ENCODE assay signal across 8 cellular contexts in genomic region chr11:109697140-109697843, GRCh38.
DNase-seq lines count a peak whose midpoint lies in the region; ATAC-seq and TF ChIP-seq lines count a peak whose summit lies in the region.

No MANE protein-coding gene starts in this region.

- TF ChIP-seq POLR2A in stomach (IDR thresholded peaks at IDR 0.05): no peak

- no peaks in the 10 kb centered on the region for H3K4me1 Mint-ChIP-seq in activated CD8-positive, alpha-beta memory T cell treated with anti-CD3 and anti-CD28 coated beads, Interleukin-2, amount 10 ng/mL, durations not matched to agents 7 days and 5 days
- H3K4me1 Mint-ChIP-seq in T-cell: no peaks in the 10 kb centered on the region

- no peaks in the 10 kb centered on the region for H3K36me3 Mint-ChIP-seq in activated CD8-positive, alpha-beta memory T cell treated with anti-CD3 and anti-CD28 coated beads, Interleukin-2, amount 10 ng/mL, durations not matched to agents 7 days and 5 days
- no peaks in the 10 kb centered on the region for H3K36me3 Mint-ChIP-seq in T-cell

- intact Hi-C loops in stomach (cut with DNase I; ENCODE audit: low total_unique reads): no loop called here

- H3K36me3 ChIP-seq in MM.1S (replicated peaks; ENCODE audit: insufficient read depth, low read length) (no peaks in the 10 kb centered on the region), stomach (no peaks in the 10 kb centered on the region)

- peaks cover 9% of the 10 kb centered on the region for H3K9me3 Mint-ChIP-seq in activated CD8-positive, alpha-beta memory T cell treated with anti-CD3 and anti-CD28 coated beads, Interleukin-2, amount 10 ng/mL, durations not matched to agents 7 days and 5 days (ENCODE audit: low read depth)
- H3K9me3 Mint-ChIP-seq in T-cell: peaks cover 16 to 42% (median 25%) of the 10 kb centered on the region in 3 donors

- no peak overlapping the region for H3K27ac ChIP-seq in MM.1S (ENCODE audit: low read length)
- H3K27ac ChIP-seq in stomach: no peak overlapping the region

- peak; percentile 78 for TF ChIP-seq CTCF in MM.1S (IDR thresholded peaks at IDR 0.05; ENCODE audit: low read length)
- peak in 4 of 7 experiments; percentile 15 to 47 (median 28) for TF ChIP-seq CTCF in stomach (IDR thresholded peaks at IDR 0.05)

- H3K79me2 ChIP-seq in MM.1S (ENCODE audit: low read length): no peaks in the 10 kb centered on the region

- H3K27me3 Mint-ChIP-seq in activated CD8-positive, alpha-beta memory T cell treated with anti-CD3 and anti-CD28 coated beads, Interleukin-2, amount 10 ng/mL, durations not matched to agents 7 days and 5 days: no peaks in the 10 kb centered on the region
- no peaks in the 10 kb centered on the region for H3K27me3 Mint-ChIP-seq in T-cell

- ATAC-seq in activated CD8-positive, alpha-beta memory T cell treated with anti-CD3 and anti-CD28 coated beads, Interleukin-2, amount 10 ng/mL, durations not matched to agents 7 days and 5 days: peak; percentile 55
- ATAC-seq in SK-N-SH treated with all-trans-retinoic acid at 6 μM for 48 hours (peak; percentile 93), T-cell (replicated peaks in 1 of 4) (no peak)

- H3K4me3 ChIP-seq in MM.1S (ENCODE audit: low read length) (no peak overlapping the region), stomach (no peak overlapping the region)

- H3K27ac Mint-ChIP-seq in activated CD8-positive, alpha-beta memory T cell treated with anti-CD3 and anti-CD28 coated beads, Interleukin-2, amount 10 ng/mL, durations not matched to agents 7 days and 5 days: no peak overlapping the region
- H3K27ac Mint-ChIP-seq in T-cell: no peak overlapping the region

- no peaks in the 10 kb centered on the region for H3F3A ChIP-seq in MM.1S (ENCODE audit: insufficient read depth, low read length)

- no peaks in the 10 kb centered on the region for H3K4me1 ChIP-seq in MM.1S (ENCODE audit: low read length)
- H3K4me1 ChIP-seq in stomach: no peaks in the 10 kb centered on the region

- H3K9me3 ChIP-seq in MM.1S (replicated peaks; ENCODE audit: insufficient read depth, low read length) (no peaks in the 10 kb centered on the region), stomach (peaks cover 0 to 54% (median 23%) of the 10 kb centered on the region in 4 donors)

- H3K4me3 Mint-ChIP-seq in activated CD8-positive, alpha-beta memory T cell treated with anti-CD3 and anti-CD28 coated beads, Interleukin-2, amount 10 ng/mL, durations not matched to agents 7 days and 5 days: no peak overlapping the region
- no peak overlapping the region for H3K4me3 Mint-ChIP-seq in T-cell

- DNase-seq in activated CD8-positive, alpha-beta memory T cell treated with anti-CD3 and anti-CD28 coated beads, Interleukin-2, amount 10 ng/mL, durations not matched to agents 7 days and 5 days: no peak
- DNase-seq in activated CD8-positive, alpha-beta memory T cell treated with anti-CD3 and anti-CD28 coated beads, Interleukin-2, amount 50 U/mL, for 48 hours: no peak
- DNase-seq in HEK293T (ENCODE audit: extremely low spot score) (peak; percentile 28), MM.1S (peak; percentile 60), glomerular endothelial cell (ENCODE audit: extremely low read depth, low read depth, low spot score) (peak; percentile 2), stomach (no peak), T-cell (no peak)

- H3K27me3 ChIP-seq in MM.1S (replicated peaks; ENCODE audit: insufficient read depth, low read length) (no peaks in the 10 kb centered on the region), stomach (no peaks in the 10 kb centered on the region)

- POLR2A ChIA-PET in HEK293T (lab: Yijun Ruan, JAX): no interaction called here
- POLR2A ChIA-PET in T-cell (lab: Charles Lee): no interaction called here

- no peak overlapping the region for H2AFZ ChIP-seq in MM.1S (ENCODE audit: low read length)

- 46 to 55% (median 49%) methylated on average over 4 of the region's 4 CpGs for WGBS in stomach, 5 donors

- H3K9ac ChIP-seq in MM.1S (ENCODE audit: low read length): no peak overlapping the region

- H4K20me1 ChIP-seq in MM.1S (ENCODE audit: insufficient read depth, low read length): no peaks in the 10 kb centered on the region

- CTCF ChIA-PET in activated CD8-positive, alpha-beta memory T cell treated with anti-CD3 and anti-CD28 coated beads, Interleukin-2, amount 10 ng/mL, durations not matched to agents 7 days and 5 days (lab: Charles Lee): interaction anchor here (0.9 to 1.9 kb wide), 4 partner anchors 10 to 999 kb away, joined by 3 to 5 read pairs (median 3); no protein-coding TSS in a partner anchor
- CTCF ChIA-PET in HEK293T (lab: Yijun Ruan, JAX): interaction anchor here (0.5 to 1.7 kb wide), 6 partner anchors 9 to 593 kb away, joined by 3 to 6 read pairs (median 3); no protein-coding TSS in a partner anchor
- CTCF ChIA-PET in T-cell (lab: Charles Lee): no interaction called here

- no peaks in the 10 kb centered on the region for H3K9me2 ChIP-seq in MM.1S (replicated peaks; ENCODE audit: insufficient read depth, low read length)

- no peak for TF ChIP-seq EP300 in stomach (IDR thresholded peaks at IDR 0.05)

- no peak overlapping the region for H3K4me2 ChIP-seq in MM.1S (ENCODE audit: low read depth, low read length)

TF ChIP-seq in HEK293T, 16 proteins besides CTCF, POLR2A, EP300 and RAD21:
- no peak for TF ChIP-seq ZNF384 (IDR thresholded peaks at IDR 0.05)
- no peak for TF ChIP-seq SP1 (IDR thresholded peaks at IDR 0.05)
- TF ChIP-seq SUZ12 (IDR thresholded peaks at IDR 0.05): no peak
- TF ChIP-seq FOXA1 (IDR thresholded peaks at IDR 0.05): no peak
- no peak for TF ChIP-seq ELF4 (IDR thresholded peaks at IDR 0.05)
- TF ChIP-seq BHLHE40 (IDR thresholded peaks at IDR 0.05; ENCODE audit: borderline replicate concordance): no peak
- TF ChIP-seq NFRKB (IDR thresholded peaks at IDR 0.05): no peak
- TF ChIP-seq L3MBTL2 (conservative IDR thresholded peaks at IDR 0.05): no peak
- no peak for TF ChIP-seq HDGF (IDR thresholded peaks at IDR 0.05; ENCODE audit: borderline replicate concordance)
- no peak for TF ChIP-seq FOXK2 (IDR thresholded peaks at IDR 0.05)
- no peak for TF ChIP-seq LEF1 (IDR thresholded peaks at IDR 0.05; ENCODE audit: borderline replicate concordance)
- TF ChIP-seq PKNOX1 (IDR thresholded peaks at IDR 0.05): no peak
- no peak for TF ChIP-seq TARDBP (IDR thresholded peaks at IDR 0.05)
- no peak for TF ChIP-seq ARNT (IDR thresholded peaks at IDR 0.05)
- TF ChIP-seq FOXM1 (IDR thresholded peaks at IDR 0.05; ENCODE audit: borderline replicate concordance): no peak
- TF ChIP-seq CTBP1 (IDR thresholded peaks at IDR 0.05; ENCODE audit: borderline replicate concordance): no peak

TF ChIP-seq in SK-N-SH treated with all-trans-retinoic acid at 6 μM for 48 hours, 23 proteins besides CTCF, POLR2A, EP300 and RAD21 (continues in another document):
- TF ChIP-seq ZFP3 (CRISPR knock-in tag; IDR thresholded peaks at IDR 0.05) (no peak), BACH2 (CRISPR knock-in tag; IDR thresholded peaks at IDR 0.05; ENCODE audit: borderline replicate concordance) (no peak), PPARA (CRISPR knock-in tag; IDR thresholded peaks at IDR 0.05; ENCODE audit: borderline replicate concordance) (no peak), TCF4 (CRISPR knock-in tag; IDR thresholded peaks at IDR 0.05; ENCODE audit: borderline replicate concordance) (no peak), POU6F1 (CRISPR knock-in tag; IDR thresholded peaks at IDR 0.05; ENCODE audit: borderline replicate concordance, low read depth) (no peak), CREB5 (CRISPR knock-in tag; IDR thresholded peaks at IDR 0.05; ENCODE audit: low read depth) (no peak), ZNF565 (CRISPR knock-in tag; conservative IDR thresholded peaks at IDR 0.05; ENCODE audit: low read depth) (no peak), GLIS3 (CRISPR knock-in tag; IDR thresholded peaks at IDR 0.05) (no peak), CSRNP3 (CRISPR knock-in tag; IDR thresholded peaks at IDR 0.05) (no peak), OSR1 (CRISPR knock-in tag; IDR thresholded peaks at IDR 0.05) (no peak), ZC3H10 (CRISPR knock-in tag; IDR thresholded peaks at IDR 0.05) (no peak), ESRRG (CRISPR knock-in tag; IDR thresholded peaks at IDR 0.05) (no peak)

Comparison
In these comparisons a context has a peak if more than half of its experiments do, and no peak if none do; other contexts are left out.
1. ATAC-seq: peak in activated CD8-positive, alpha-beta memory T cell treated with anti-CD3 and anti-CD28 coated beads, Interleukin-2, amount 10 ng/mL, durations not matched to agents 7 days and 5 days (single experiment) and SK-N-SH treated with all-trans-retinoic acid at 6 μM for 48 hours (single experiment); none in T-cell (0 of 4).
2. DNase-seq: peak in HEK293T (single experiment), MM.1S (single experiment) and glomerular endothelial cell (single experiment); none in activated CD8-positive, alpha-beta memory T cell treated with anti-CD3 and anti-CD28 coated beads, Interleukin-2, amount 10 ng/mL, durations not matched to agents 7 days and 5 days (single experiment), activated CD8-positive, alpha-beta memory T cell treated with anti-CD3 and anti-CD28 coated beads, Interleukin-2, amount 50 U/mL, for 48 hours (single experiment), stomach (single experiment) and T-cell (0 of 34).
3. CTCF ChIA-PET loops: an anchor here in activated CD8-positive, alpha-beta memory T cell treated with anti-CD3 and anti-CD28 coated beads, Interleukin-2, amount 10 ng/mL, durations not matched to agents 7 days and 5 days (0.9 to 1.9 kb wide) and HEK293T (0.5 to 1.7 kb wide); none called in T-cell.